24 cellular contexts compared by ENCODE assay signal in the genomic region with DNA sequence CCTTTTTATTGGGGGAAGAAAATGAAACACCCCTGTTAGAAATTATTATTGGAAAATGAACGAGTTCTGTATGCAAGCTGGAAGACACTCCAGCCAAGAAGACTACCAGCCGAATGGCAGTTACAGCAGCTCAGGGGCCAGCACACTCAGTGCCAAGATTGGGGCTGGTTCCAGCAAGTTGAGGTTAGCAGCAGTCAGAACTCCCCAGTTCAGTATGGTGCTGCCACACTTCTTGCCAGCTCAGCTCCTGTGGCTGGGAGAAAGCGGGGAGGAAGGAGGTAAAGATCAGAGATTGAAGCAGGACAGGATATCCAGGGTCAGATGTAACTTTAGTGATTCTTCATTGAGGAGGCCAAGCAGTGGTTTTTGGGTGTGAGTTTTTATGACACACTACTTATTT.
DNase-seq lines count a peak whose midpoint lies in the region; ATAC-seq and TF ChIP-seq lines count a peak whose summit lies in the region.
"Had no signal": no experiment of that assay in that cellular context is flagged by ENCODE, and none has a peak within 500 bp of the region (broad histone marks: within the 10 kb centered on the region; RNA-seq: fewer than 3 reads in every experiment).

No MANE protein-coding gene starts in this region.

- ATAC-seq in natural killer cell treated with Interleukin-12 subunit alpha and Interleukin-12 subunit beta and Interleukin-15 and Interleukin-18, amount 100 ng/mL, for 72 hours = no peak
- ATAC-seq: HCT116, Panc1 had no signal

- H3K4ac ChIP-seq in trophoblast cell (ENCODE audit: low read depth, low read length) = no peak overlapping the region

- no peaks in the 10 kb centered on the region for H3K36me3 Mint-ChIP-seq in natural killer cell treated with Interleukin-12 subunit alpha and Interleukin-12 subunit beta and Interleukin-15 and Interleukin-18, amount 100 ng/mL, for 72 hours

- H2BK12ac ChIP-seq in trophoblast cell (ENCODE audit: low read length) = no peak overlapping the region

- H3K4me3 ChIP-seq in esophagus (ENCODE audit: low read depth in 1 of 2, low read length in 2 of 2) (no peak overlapping the region), trophoblast cell (ENCODE audit: low read depth, low read length) (peak overlapping the region; percentile 56)
- H3K4me3 ChIP-seq: BLaER1, SJCRH30 had no signal

- H3K23ac ChIP-seq in trophoblast cell (ENCODE audit: low read length) = no peak overlapping the region

- H3K36me3 ChIP-seq in esophagus (ENCODE audit: control insufficient read depth in 2 of 2, insufficient read depth in 2 of 2, low read length in 1 of 2) = no peaks in the 10 kb centered on the region
- no peaks in the 10 kb centered on the region for H3K36me3 ChIP-seq in trophoblast cell (ENCODE audit: control insufficient read depth in 1 of 2, insufficient read depth in 2 of 2, low read length in 2 of 2)
- H3K36me3 ChIP-seq: BLaER1, SJCRH30 had no signal

- H3K4me1 Mint-ChIP-seq in natural killer cell treated with Interleukin-12 subunit alpha and Interleukin-12 subunit beta and Interleukin-15 and Interleukin-18, amount 100 ng/mL, for 72 hours (ENCODE audit: low read depth in 2 of 2) = no peaks in the 10 kb centered on the region

- no peaks in the 10 kb centered on the region for H3K27me3 ChIP-seq in esophagus (ENCODE audit: control insufficient read depth in 1 of 2, insufficient read depth in 2 of 2, low read length in 2 of 2)
- no peaks in the 10 kb centered on the region for H3K27me3 ChIP-seq in trophoblast cell (ENCODE audit: insufficient read depth, low read length)
- H3K27me3 ChIP-seq: BLaER1, SJCRH30 had no signal

- H2AK5ac ChIP-seq in trophoblast cell (ENCODE audit: low read length) = no peak overlapping the region

- H3K9me3 Mint-ChIP-seq in natural killer cell treated with Interleukin-12 subunit alpha and Interleukin-12 subunit beta and Interleukin-15 and Interleukin-18, amount 100 ng/mL, for 72 hours = peaks cover 3% of the 10 kb centered on the region

- H3K27me3 Mint-ChIP-seq in natural killer cell treated with Interleukin-12 subunit alpha and Interleukin-12 subunit beta and Interleukin-15 and Interleukin-18, amount 100 ng/mL, for 72 hours = peaks cover 29 to 50% of the 10 kb centered on the region in 2 donors

- H3K18ac ChIP-seq in trophoblast cell (ENCODE audit: low read length) = no peak overlapping the region

- no peak overlapping the region for H3K4me2 ChIP-seq in trophoblast cell (ENCODE audit: low read length)
- H3K4me2 ChIP-seq: BLaER1 had no signal

- no peak overlapping the region for H2AFZ ChIP-seq in trophoblast cell (ENCODE audit: insufficient read depth, low read length, poor library complexity)

- no peak overlapping the region for H3K14ac ChIP-seq in trophoblast cell (ENCODE audit: low read length)

- H3K79me2 ChIP-seq in trophoblast cell (ENCODE audit: control insufficient read depth, insufficient read depth, low read length, poor library complexity) = no peaks in the 10 kb centered on the region

- no peak overlapping the region for H3K9ac ChIP-seq in trophoblast cell (ENCODE audit: low read length)
- H3K9ac ChIP-seq: BLaER1 had no signal

- H3K4me1 ChIP-seq in esophagus (ENCODE audit: control insufficient read depth in 2 of 2, insufficient read depth in 2 of 2, low read length in 1 of 2) (no peaks in the 10 kb centered on the region), trophoblast cell (ENCODE audit: control insufficient read depth in 1 of 2, insufficient read depth in 2 of 2, low read length in 2 of 2) (no peaks in the 10 kb centered on the region)
- H3K4me1 ChIP-seq: BLaER1, SJCRH30 had no signal

- H3K27ac ChIP-seq in esophagus (ENCODE audit: low read depth in 2 of 2, low read length in 1 of 2) (peak overlapping the region; percentile 53 to 73), trophoblast cell (ENCODE audit: low read depth, low read length) (no peak overlapping the region)
- H3K27ac ChIP-seq: 22Rv1, BLaER1, SJCRH30 had no signal

- H3K9me3 ChIP-seq in esophagus (ENCODE audit: control insufficient read depth in 2 of 2, insufficient read depth in 1 of 2, low read depth in 1 of 2, low read length in 1 of 2) (no peaks in the 10 kb centered on the region), trophoblast cell (ENCODE audit: insufficient read depth, low read depth, low read length) (no peaks in the 10 kb centered on the region)
- H3K9me3 ChIP-seq: SJCRH30 had no signal

- H4K91ac ChIP-seq in trophoblast cell (ENCODE audit: low read depth, low read length) = no peak overlapping the region

- no peak overlapping the region for H4K8ac ChIP-seq in trophoblast cell (ENCODE audit: low read depth, low read length)

- H2BK5ac ChIP-seq in trophoblast cell (ENCODE audit: low read depth, low read length, poor library complexity) = no peak overlapping the region

- WGBS in esophagus, 2 donors = 37 to 55% methylated on average over 3 of the region's 3 CpGs
- WGBS in trophoblast cell (ENCODE audit: extremely low coverage, insufficient coverage, insufficient read length) = no CpG with 5 or more reads among the region's 3 CpGs

- no peak overlapping the region for H3K27ac Mint-ChIP-seq in natural killer cell treated with Interleukin-12 subunit alpha and Interleukin-12 subunit beta and Interleukin-15 and Interleukin-18, amount 100 ng/mL, for 72 hours
- H3K27ac Mint-ChIP-seq: CD4-positive, alpha-beta T cell had no signal

- no peak overlapping the region for H2BK120ac ChIP-seq in trophoblast cell (ENCODE audit: insufficient read depth, low read length, poor library complexity)

- DNase-seq in DMS53 (lab: John Stamatoyannopoulos, UW) (peak; percentile 32), DMS53 treated with DMSO at 0.1 percent for 48 hours (lab: John Stamatoyannopoulos, UW; ENCODE audit: unreplicated experiment) (no peak), NCI-H226 (peak; percentile 13), trophoblast cell (no peak), erythroblast (lab: John Stamatoyannopoulos, UW) (no peak)
- DNase-seq in central memory CD4-positive, alpha-beta T cell = no peak
- no peak for DNase-seq in natural killer cell treated with Interleukin-12 subunit alpha and Interleukin-12 subunit beta and Interleukin-15 and Interleukin-18, amount 100 ng/mL, for 72 hours (ENCODE audit: low spot score)
- DNase-seq: ACHN; CD4-positive, alpha-beta T cell; COR-L47; DMS 273 treated with DMSO at 0.1 percent for 48 hours; GOT3; Kasumi-1; NCI-H1092; NCI-H1436; NCI-H1930; NCI-H510A; NCI-H748 treated with DMSO at 0.1 percent for 48 hours; SJCRH30 had no signal

- no peak overlapping the region for H3K4me3 Mint-ChIP-seq in natural killer cell treated with Interleukin-12 subunit alpha and Interleukin-12 subunit beta and Interleukin-15 and Interleukin-18, amount 100 ng/mL, for 72 hours
- H3K4me3 Mint-ChIP-seq: CD4-positive, alpha-beta T cell had no signal

- H4K12ac ChIP-seq in trophoblast cell (ENCODE audit: low read depth, low read length) = no peak overlapping the region

- no peaks in the 10 kb centered on the region for H3K79me1 ChIP-seq in trophoblast cell (ENCODE audit: low read length)

- TF ChIP-seq POLR2A in erythroblast (IDR thresholded peaks at IDR 0.05; ENCODE audit: low read length) = no peak

Comparison
In these comparisons a context has a peak if more than half of its experiments do, and no peak if none do; other contexts are left out.
1. DNase-seq: peak in DMS53 (single experiment) and NCI-H226 (single experiment); none in DMS53 treated with DMSO at 0.1 percent for 48 hours (single experiment), trophoblast cell (0 of 2), central memory CD4-positive, alpha-beta T cell (single experiment), erythroblast (0 of 2) and natural killer cell treated with Interleukin-12 subunit alpha and Interleukin-12 subunit beta and Interleukin-15 and Interleukin-18, amount 100 ng/mL, for 72 hours (single experiment).